In the genomic region with DNA sequence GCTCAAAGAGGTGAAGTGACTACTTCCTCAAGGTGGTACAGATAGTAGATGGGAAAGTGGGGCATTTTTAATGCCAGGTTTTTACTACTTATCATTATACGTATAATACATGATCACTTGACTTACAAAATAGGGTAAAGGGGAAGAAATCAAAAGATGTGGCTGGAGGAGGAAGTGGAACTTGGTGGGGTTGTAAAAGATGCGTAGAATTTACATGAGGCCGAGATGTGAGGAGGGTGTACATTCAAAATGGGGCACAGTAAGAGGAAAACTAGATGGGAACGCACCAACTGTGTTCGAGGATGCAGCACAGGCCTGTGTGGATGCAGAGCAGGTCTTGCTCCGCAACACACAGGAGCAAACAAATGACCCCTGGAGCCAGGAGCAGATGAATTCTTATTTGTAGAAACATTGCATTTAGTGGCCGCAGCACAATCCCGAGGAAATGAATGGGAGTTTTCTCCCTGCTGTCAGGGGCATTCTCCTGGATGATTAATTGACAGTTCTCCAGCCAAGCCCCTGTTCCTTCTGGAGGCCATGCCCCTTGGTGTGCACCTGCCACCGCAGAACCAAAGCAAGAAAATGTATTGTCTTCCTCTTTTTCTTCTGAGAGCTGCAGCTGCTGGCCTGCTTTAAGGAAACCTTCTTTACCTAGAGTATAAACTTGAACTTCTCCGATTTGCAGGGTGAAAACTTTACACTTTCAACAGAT, we compare ENCODE assay signal across 10 cellular contexts.
DNase-seq lines count a peak whose midpoint lies in the region; ATAC-seq, FAIRE-seq and TF ChIP-seq lines count a peak whose summit lies in the region.
"Had no signal": no experiment of that assay in that cellular context is flagged by ENCODE, and none has a peak within 500 bp of the region (broad histone marks: within the 10 kb centered on the region; RNA-seq: fewer than 3 reads in every experiment).

No MANE protein-coding gene starts in this region.

- H4K8ac ChIP-seq in H1 (ENCODE audit: extremely low read depth, insufficient read depth, low read length) = no peak overlapping the region

- TF ChIP-seq CTCF in H1 (IDR thresholded peaks at IDR 0.05; ENCODE audit: control extremely low read depth in 1 of 3, insufficient read depth in 1 of 3, low read depth in 1 of 3, low read length in 3 of 3) = no peak
- TF ChIP-seq CTCF in WERI-Rb-1 (IDR thresholded peaks at IDR 0.05; ENCODE audit: low read depth, low read length) = no peak

- no peak overlapping the region for H3K27ac Mint-ChIP-seq in CD4-positive, alpha-beta memory T cell
- H3K27ac Mint-ChIP-seq: WTC11 had no signal

- DNase-seq in H1 (ENCODE audit: low read depth in 1 of 2, low spot score in 2 of 2) = no peak
- no peak for DNase-seq in SW 1271 (lab: John Stamatoyannopoulos, UW)
- no peak for DNase-seq in CD4-positive, alpha-beta memory T cell
- DNase-seq in NCI-H1092 (lab: John Stamatoyannopoulos, UW) = no peak
- no peak for DNase-seq in WERI-Rb-1

- no peak for FAIRE-seq in H1 (lab: Jason Lieb, UNC)

- H3K27me3 ChIP-seq in H1 (replicated peaks in 1 of 4; ENCODE audit: control insufficient read depth in 3 of 4, extremely low read depth in 1 of 4, insufficient read depth in 3 of 4, low read length in 3 of 4) = peaks cover 0 to 1% (median 0%) of the 10 kb centered on the region in 4 experiments; a peak in 1 of 7 replicates
- H3K27me3 ChIP-seq in CD4-positive, alpha-beta memory T cell (ENCODE audit: insufficient read depth, low read length) = no peaks in the 10 kb centered on the region
- H3K27me3 ChIP-seq in WERI-Rb-1 (ENCODE audit: insufficient read depth, low read depth, severe bottlenecking) = no peaks in the 10 kb centered on the region

- H3K4me3 ChIP-seq in H1 (ENCODE audit: extremely low read depth in 1 of 4, insufficient read depth in 2 of 4, low read depth in 3 of 4, low read length in 4 of 4) (no peak overlapping the region), WERI-Rb-1 (ENCODE audit: low read depth, low read length) (no peak overlapping the region)
- no peak overlapping the region for H3K4me3 ChIP-seq in CD4-positive, alpha-beta memory T cell (ENCODE audit: low read length in 2 of 2)
- H3K4me3 ChIP-seq: GM23248 had no signal

- H3K36me3 Mint-ChIP-seq in CD4-positive, alpha-beta memory T cell = no peaks in the 10 kb centered on the region
- H3K36me3 Mint-ChIP-seq: WTC11 had no signal

- no peak overlapping the region for H3K18ac ChIP-seq in H1 (ENCODE audit: extremely low read depth, low read length)

- no peak overlapping the region for H2AFZ ChIP-seq in H1 (ENCODE audit: low read length)
- H2AFZ ChIP-seq: GM23248 had no signal

- peak overlapping the region; percentile 49 for H4K91ac ChIP-seq in H1 (replicated peaks; ENCODE audit: insufficient read length, low read length)

- CTCF ChIA-PET in H1 (lab: Charles Lee; ENCODE audit: partially characterized antibody) = no interaction called here
- CTCF ChIA-PET in CD4-positive, alpha-beta memory T cell (lab: Charles Lee; ENCODE audit: partially characterized antibody) = no interaction called here

- no peak overlapping the region for H2BK15ac ChIP-seq in H1 (ENCODE audit: low read length)

- H3K9me3 ChIP-seq in H1 (ENCODE audit: insufficient read depth in 2 of 2, low read depth in 1 of 2, low read length in 1 of 2) (no peaks in the 10 kb centered on the region), WERI-Rb-1 (ENCODE audit: severe bottlenecking) (peaks cover 2% of the 10 kb centered on the region)
- H3K9me3 ChIP-seq in CD4-positive, alpha-beta memory T cell (ENCODE audit: control insufficient read depth in 1 of 2, low read length in 2 of 2) = peaks cover 0 to 3% of the 10 kb centered on the region in 2 donors

- H3K4me2 ChIP-seq in H1 (ENCODE audit: insufficient read depth in 1 of 2, low read depth in 2 of 2, low read length in 2 of 2) = no peak overlapping the region

- H4K20me1 ChIP-seq in H1 (replicated peaks in 1 of 2; ENCODE audit: control insufficient read depth in 1 of 2, insufficient read depth in 2 of 2, low read length in 2 of 2) = no peaks in the 10 kb centered on the region

- no peaks in the 10 kb centered on the region for H3K79me1 ChIP-seq in H1 (ENCODE audit: low read depth, low read length)

- H3K4me1 ChIP-seq in H1 (replicated peaks in 1 of 4; ENCODE audit: control insufficient read depth in 3 of 4, insufficient read depth in 4 of 4, low read length in 3 of 4) = no peaks in the 10 kb centered on the region
- H3K4me1 ChIP-seq in CD4-positive, alpha-beta memory T cell (ENCODE audit: insufficient read depth, low read length) = no peaks in the 10 kb centered on the region

- H2BK120ac ChIP-seq in H1 (replicated peaks; ENCODE audit: low read depth, low read length) = no peak overlapping the region

- WGBS in H1 (ENCODE audit: extremely low coverage in 1 of 2, insufficient coverage in 1 of 2, insufficient read length in 1 of 2, insufficient replicate concordance in 2 of 2, low coverage in 1 of 2, low lambda C conversion rate in 2 of 2, missing lambda C conversion rate in 1 of 2), 2 experiments = 81% methylated on average over 10 of the region's 10 CpGs; no CpG with 5 or more reads in 1 of the 2 experiments

- H4K5ac ChIP-seq in H1 (ENCODE audit: insufficient read length, low read depth, low read length) = no peak overlapping the region

- H3K27me3 Mint-ChIP-seq in CD4-positive, alpha-beta memory T cell = peaks cover 0 to 5% of the 10 kb centered on the region in 2 donors

- TF ChIP-seq POLR2A in H1 (IDR thresholded peaks at IDR 0.05; ENCODE audit: control extremely low read depth in 1 of 2, low read depth in 2 of 2, low read length in 2 of 2) = no peak

- no peak overlapping the region for H2AK5ac ChIP-seq in H1 (ENCODE audit: low read depth, low read length)

- no peak overlapping the region for H3K23ac ChIP-seq in H1 (ENCODE audit: insufficient read length)

- H3K56ac ChIP-seq in H1 (replicated peaks; ENCODE audit: insufficient read length, low read depth, low read length) = no peak overlapping the region

- no peak overlapping the region for H3K4me3 Mint-ChIP-seq in CD4-positive, alpha-beta memory T cell
- H3K4me3 Mint-ChIP-seq: WTC11 had no signal

- peaks cover 0 to 2% (median 0%) of the 10 kb centered on the region in 4 donors for H3K4me1 Mint-ChIP-seq in CD4-positive, alpha-beta memory T cell

- H2BK20ac ChIP-seq in H1 (ENCODE audit: low read length) = no peak overlapping the region

- no peaks in the 10 kb centered on the region for H3K36me3 ChIP-seq in H1 (ENCODE audit: control insufficient read depth in 2 of 4, insufficient read depth in 4 of 4, low read length in 3 of 4)
- H3K36me3 ChIP-seq in CD4-positive, alpha-beta memory T cell (ENCODE audit: insufficient read depth, low read length) = no peaks in the 10 kb centered on the region
- H3K36me3 ChIP-seq in WERI-Rb-1 = no peaks in the 10 kb centered on the region

- TF ChIP-seq EP300 in H1 (IDR thresholded peaks at IDR 0.05; ENCODE audit: borderline replicate concordance in 1 of 2, low read depth in 2 of 2, low read length in 2 of 2) = no peak

- peaks cover 3 to 24% (median 10%) of the 10 kb centered on the region in 8 donors for H3K9me3 Mint-ChIP-seq in CD4-positive, alpha-beta memory T cell

- H2BK12ac ChIP-seq in H1 (ENCODE audit: low read depth, low read length) = no peak overlapping the region

- no peak overlapping the region for H3K27ac ChIP-seq in H1 (ENCODE audit: low read depth, low read length)
- H3K27ac ChIP-seq in CD4-positive, alpha-beta memory T cell (ENCODE audit: low read depth, low read length) = no peak overlapping the region
- H3K27ac ChIP-seq in WERI-Rb-1 = no peak overlapping the region
- H3K27ac ChIP-seq: GM23248 had no signal

- peak; percentile 93 for ATAC-seq in GM18502 (IDR thresholded peaks at IDR 0.05; ENCODE audit: poor library complexity, unreplicated experiment)
- ATAC-seq in GM21619 (IDR thresholded peaks at IDR 0.05; ENCODE audit: unreplicated experiment) = peak; percentile 77
- peak; percentile 76 for ATAC-seq in HG03469 (IDR thresholded peaks at IDR 0.05; ENCODE audit: unreplicated experiment)
- ATAC-seq: WTC11 had no signal

- no peaks in the 10 kb centered on the region for H3K23me2 ChIP-seq in H1 (ENCODE audit: low read depth, low read length)

- H3K79me2 ChIP-seq in H1 (ENCODE audit: control insufficient read depth in 1 of 2, insufficient read depth in 2 of 2, low read length in 2 of 2) = no peaks in the 10 kb centered on the region

- no peak overlapping the region for H3K9ac ChIP-seq in H1 (replicated peaks in 1 of 4; ENCODE audit: extremely low read depth in 1 of 4, low read depth in 3 of 4, low read length in 3 of 4)
- H3K9ac ChIP-seq: GM23248 had no signal

- intact Hi-C loops in CD4-positive, alpha-beta memory T cell (cut with micrococcal nuclease) = no loop called here

- TF ChIP-seq RAD21 in H1 (IDR thresholded peaks at IDR 0.05 in 1 of 2, conservative IDR thresholded peaks at IDR 0.05 in 1 of 2; ENCODE audit: low read depth in 2 of 2, low read length in 2 of 2) = no peak

- POLR2A ChIA-PET in H1 (lab: Charles Lee; ENCODE audit: partially characterized antibody) = no interaction called here
- POLR2A ChIA-PET in CD4-positive, alpha-beta memory T cell (lab: Charles Lee; ENCODE audit: partially characterized antibody) = no interaction called here

- no peak overlapping the region for H3K4ac ChIP-seq in H1 (replicated peaks; ENCODE audit: insufficient read length, low read depth, low read length)

- no peak overlapping the region for H3K14ac ChIP-seq in H1 (ENCODE audit: insufficient read length)

- no peak overlapping the region for H2BK5ac ChIP-seq in H1 (ENCODE audit: low read depth, low read length)

TF ChIP-seq in H1, 55 proteins besides CTCF, POLR2A, EP300 and RAD21 (continues in another document):
- TF ChIP-seq CREB1 (IDR thresholded peaks at IDR 0.05) (no peak), BRCA1 (IDR thresholded peaks at IDR 0.05; ENCODE audit: low read depth, low read length) (no peak), POLR2AphosphoS5 (IDR thresholded peaks at IDR 0.05; ENCODE audit: low read depth, low read length) (no peak)
- TF ChIP-seq, protein P1, sequence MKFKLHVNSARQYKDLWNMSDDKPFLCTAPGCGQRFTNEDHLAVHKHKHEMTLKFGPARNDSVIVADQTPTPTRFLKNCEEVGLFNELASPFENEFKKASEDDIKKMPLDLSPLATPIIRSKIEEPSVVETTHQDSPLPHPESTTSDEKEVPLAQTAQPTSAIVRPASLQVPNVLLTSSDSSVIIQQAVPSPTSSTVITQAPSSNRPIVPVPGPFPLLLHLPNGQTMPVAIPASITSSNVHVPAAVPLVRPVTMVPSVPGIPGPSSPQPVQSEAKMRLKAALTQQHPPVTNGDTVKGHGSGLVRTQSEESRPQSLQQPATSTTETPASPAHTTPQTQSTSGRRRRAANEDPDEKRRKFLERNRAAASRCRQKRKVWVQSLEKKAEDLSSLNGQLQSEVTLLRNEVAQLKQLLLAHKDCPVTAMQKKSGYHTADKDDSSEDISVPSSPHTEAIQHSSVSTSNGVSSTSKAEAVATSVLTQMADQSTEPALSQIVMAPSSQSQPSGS (IDR thresholded peaks at IDR 0.05; ENCODE audit: low read length) = no peak
